In the genomic region with DNA sequence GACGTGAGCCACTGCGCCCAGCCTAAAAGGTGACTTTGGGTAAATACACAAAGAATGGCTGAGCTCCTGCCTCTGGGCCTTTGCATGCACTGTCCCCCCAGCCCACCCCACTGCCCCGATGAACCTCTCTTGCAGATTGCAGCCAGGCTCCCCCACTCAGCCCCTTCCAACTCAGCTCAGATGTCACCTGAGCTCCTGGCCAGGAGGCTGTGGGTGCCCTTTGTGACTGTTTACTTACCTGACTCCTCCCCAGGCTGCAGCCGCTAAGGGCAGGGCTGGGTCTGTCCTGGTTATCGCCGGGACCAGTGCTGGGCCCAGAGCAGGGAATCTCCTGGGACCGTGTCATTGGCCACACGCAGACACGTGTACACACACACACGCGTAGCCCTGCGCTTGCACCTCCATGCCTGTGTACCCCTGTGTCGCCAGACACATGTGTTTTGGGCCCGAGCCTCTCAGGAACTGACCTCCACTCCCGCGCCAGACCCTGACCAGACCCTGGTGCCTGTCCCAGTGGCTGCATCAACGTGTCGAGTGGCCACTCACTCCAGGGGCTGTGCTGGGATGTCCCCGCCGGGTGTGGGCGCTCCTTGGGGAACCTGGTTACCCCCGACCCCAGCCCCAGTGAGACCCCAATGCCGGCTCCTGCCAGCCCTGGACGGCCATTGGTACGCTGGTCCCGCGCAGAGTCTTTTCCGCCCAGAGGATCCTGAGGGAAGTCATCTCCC, we compare ENCODE assay signal across 34 cellular contexts. TPM values are rescaled to one million over a fixed set of nuclear protein-coding genes. Genes with fewer than 3 reads are reported as not detected.
DNase-seq lines count a peak whose midpoint lies in the region; ATAC-seq and TF ChIP-seq lines count a peak whose summit lies in the region.
"Had no signal": no experiment of that assay in that cellular context is flagged by ENCODE, and none has a peak within 500 bp of the region (broad histone marks: within the 10 kb centered on the region; RNA-seq: fewer than 3 reads in every experiment).

No MANE protein-coding gene starts in this region.

- CTCF ChIA-PET in WTC11 (lab: Charles Lee) (interaction anchor here (0.7 to 1.2 kb wide), 3 partner anchors 8 to 60 kb away, joined by 4 to 6 read pairs (median 5); no protein-coding TSS in a partner anchor), SK-N-SH (lab: Yijun Ruan, JAX) (interaction anchor here (0.9 to 3.9 kb wide), 3 partner anchors 11 to 56 kb away, joined by 4 to 27 read pairs (median 4); no protein-coding TSS in a partner anchor)

- H3K27ac ChIP-seq in liver (ENCODE audit: low read depth in 1 of 2, low read length in 2 of 2): peak overlapping the region; percentile 64 to 77
- no peak overlapping the region for H3K27ac ChIP-seq in upper lobe of right lung
- H3K27ac ChIP-seq in SK-N-SH (ENCODE audit: low read depth in 2 of 2, low read length in 1 of 2): no peak overlapping the region
- H3K27ac ChIP-seq in body of pancreas: no peak overlapping the region
- H3K27ac ChIP-seq: 22Rv1; BLaER1 treated with 17β-estradiol and CSF1 and Interleukin-3, amounts not matched to agents 10 nM and 100 nM; coronary artery; epithelial cell of prostate; pancreas; right atrium auricular region; SJSA1; tibial artery had no signal

- TF ChIP-seq EP300 in SK-N-SH (IDR thresholded peaks at IDR 0.05; ENCODE audit: borderline replicate concordance in 1 of 2, low read depth in 1 of 2, low read length in 1 of 2): no peak

- H3K27me3 Mint-ChIP-seq in WTC11 (ENCODE audit: low read depth): no peaks in the 10 kb centered on the region
- H3K27me3 Mint-ChIP-seq: activated CD4-positive, alpha-beta T cell treated with anti-CD3 and anti-CD28 coated beads, Interleukin-2, amount 10 ng/mL, durations not matched to agents 7 days and 5 days had no signal

- H3K36me3 Mint-ChIP-seq in WTC11: no peaks in the 10 kb centered on the region

- TF ChIP-seq POLR2A in body of pancreas (IDR thresholded peaks at IDR 0.05): no peak

- H3K9me3 Mint-ChIP-seq in WTC11: no peaks in the 10 kb centered on the region
- H3K9me3 Mint-ChIP-seq: activated CD4-positive, alpha-beta T cell treated with anti-CD3 and anti-CD28 coated beads, Interleukin-2, amount 10 ng/mL, durations not matched to agents 7 days and 5 days; activated T-cell treated with anti-CD3 and anti-CD28 coated beads, Interleukin-2, amount 50 U/mL, for 4 hours; neural crest cell had no signal

- peak overlapping the region in 1 of 3 donors; percentile 14 for H3K4me3 ChIP-seq in liver (ENCODE audit: low read depth in 1 of 3, low read length in 3 of 3)
- H3K4me3 ChIP-seq in upper lobe of right lung: no peak overlapping the region
- H3K4me3 ChIP-seq in SK-N-SH (ENCODE audit: low read depth in 2 of 2, low read length in 1 of 2): no peak overlapping the region
- no peak overlapping the region for H3K4me3 ChIP-seq in body of pancreas
- H3K4me3 ChIP-seq: BLaER1 treated with 17β-estradiol and CSF1 and Interleukin-3, amounts not matched to agents 10 nM and 100 nM; coronary artery; pancreas; right atrium auricular region; SJSA1; tibial artery had no signal

- TF ChIP-seq RAD21 in liver (IDR thresholded peaks at IDR 0.05): peak in 1 of 2 donors; percentile 52
- no peak for TF ChIP-seq RAD21 in SK-N-SH (IDR thresholded peaks at IDR 0.05; ENCODE audit: low read length)

- H3K9me3 ChIP-seq in liver (ENCODE audit: control insufficient read depth in 4 of 4, low read length in 3 of 4) (no peaks in the 10 kb centered on the region), upper lobe of right lung (no peaks in the 10 kb centered on the region), SK-N-SH (no peaks in the 10 kb centered on the region), body of pancreas (no peaks in the 10 kb centered on the region)
- H3K9me3 ChIP-seq: BLaER1 treated with 17β-estradiol and CSF1 and Interleukin-3, amounts not matched to agents 10 nM and 100 nM; pancreas; right atrium auricular region; SJSA1; tibial artery had no signal

- H3K27ac Mint-ChIP-seq in WTC11: no peak overlapping the region
- H3K27ac Mint-ChIP-seq: activated CD4-positive, alpha-beta T cell treated with anti-CD3 and anti-CD28 coated beads, Interleukin-2, amount 10 ng/mL, durations not matched to agents 7 days and 5 days had no signal

- no peaks in the 10 kb centered on the region for H3K79me2 ChIP-seq in SK-N-SH (ENCODE audit: insufficient read depth)

- H3K36me3 ChIP-seq in liver (ENCODE audit: control insufficient read depth in 4 of 4, insufficient read depth in 3 of 4, low read depth in 1 of 4, low read length in 3 of 4): no peaks in the 10 kb centered on the region
- H3K36me3 ChIP-seq in upper lobe of right lung: no peaks in the 10 kb centered on the region
- H3K36me3 ChIP-seq in SK-N-SH (replicated peaks in 1 of 2; ENCODE audit: control insufficient read depth in 1 of 2, insufficient read depth in 2 of 2, low read length in 1 of 2): no peaks in the 10 kb centered on the region
- no peaks in the 10 kb centered on the region for H3K36me3 ChIP-seq in body of pancreas (replicated peaks in 1 of 2; ENCODE audit: insufficient read depth in 1 of 2, low read depth in 2 of 2)
- H3K36me3 ChIP-seq: BLaER1 treated with 17β-estradiol and CSF1 and Interleukin-3, amounts not matched to agents 10 nM and 100 nM; pancreas; right atrium auricular region; SJSA1; tibial artery had no signal

- WGBS in liver: 59% methylated on average over 28 of the region's 28 CpGs
- 89% methylated on average over 21 of the region's 28 CpGs for WGBS in SK-N-SH (ENCODE audit: low lambda C conversion rate)
- WGBS in body of pancreas, 2 donors: 78 to 85% methylated on average over 8 to 26 of the region's 28 CpGs

- no peak overlapping the region for H3K4me3 Mint-ChIP-seq in WTC11
- H3K4me3 Mint-ChIP-seq: activated CD4-positive, alpha-beta T cell treated with anti-CD3 and anti-CD28 coated beads, Interleukin-2, amount 10 ng/mL, durations not matched to agents 7 days and 5 days; activated T-cell treated with anti-CD3 and anti-CD28 coated beads, Interleukin-2, amount 50 U/mL, for 4 hours; neural crest cell had no signal

- H3K4me1 Mint-ChIP-seq in WTC11: no peaks in the 10 kb centered on the region
- H3K4me1 Mint-ChIP-seq: activated CD4-positive, alpha-beta T cell treated with anti-CD3 and anti-CD28 coated beads, Interleukin-2, amount 10 ng/mL, durations not matched to agents 7 days and 5 days had no signal

- DNase-seq in DMS53 (lab: John Stamatoyannopoulos, UW) (peak; percentile 76), DMS53 treated with DMSO at 0.1 percent for 48 hours (lab: John Stamatoyannopoulos, UW; ENCODE audit: unreplicated experiment) (no peak), WTC11 (ENCODE audit: low spot score) (no peak), upper lobe of right lung (no peak), SK-N-SH (no peak), body of pancreas (no peak), superior temporal gyrus (ENCODE audit: extremely low spot score) (no peak)
- DNase-seq: activated CD4-positive, alpha-beta T cell treated with anti-CD3 and anti-CD28 coated beads, Interleukin-2, amount 10 ng/mL, durations not matched to agents 7 days and 5 days; activated gamma-delta T cell treated with Interleukin-2 at 50 U/mL for 16 hours; activated T-cell treated with anti-CD3 and anti-CD28 coated beads, Interleukin-2, amount 50 U/mL, for 4 hours; DND-41; effector memory CD4-positive, alpha-beta T cell; hypothalamus; left cardiac atrium; mesenchymal stem cell; NCI-H1105; NCI-H187; NCI-H526 treated with DMSO at 0.1 percent for 48 hours; RPMI8226; stimulated activated CD4-positive, alpha-beta T cell treated with anti-CD3 and anti-CD28 coated beads, Interleukin-2, amount 100 ng/mL, for 24 hours; stimulated activated CD8-positive, alpha-beta memory T cell treated with anti-CD3 and anti-CD28 coated beads, Interleukin-4, amount 100 ng/mL, for 48 hours; tibial artery had no signal

- H3K4me1 ChIP-seq in liver (ENCODE audit: control insufficient read depth in 4 of 4, insufficient read depth in 4 of 4, low read length in 3 of 4) (peaks cover 2 to 10% (median 7%) of the 10 kb centered on the region in 4 donors), upper lobe of right lung (no peaks in the 10 kb centered on the region), SK-N-SH (ENCODE audit: control insufficient read depth in 1 of 2, insufficient read depth in 2 of 2, low read depth in 1 of 2, low read length in 1 of 2) (no peaks in the 10 kb centered on the region), body of pancreas (no peaks in the 10 kb centered on the region)
- H3K4me1 ChIP-seq: pancreas, right atrium auricular region, SJSA1, tibial artery had no signal

- H3K9me2 ChIP-seq in SK-N-SH: no peaks in the 10 kb centered on the region

- H3K9ac ChIP-seq in liver (ENCODE audit: low read depth in 1 of 2, low read length in 2 of 2) (no peak overlapping the region), SK-N-SH (no peak overlapping the region)

- intact Hi-C loops in upper lobe of right lung (cut with DNase I): no loop called here
- intact Hi-C loops in body of pancreas (cut with DNase I): no loop called here

- peak; percentile 34 for ATAC-seq in WTC11
- peak; percentile 10 for ATAC-seq in upper lobe of right lung
- no peak for ATAC-seq in body of pancreas
- ATAC-seq: activated T-cell treated with anti-CD3 and anti-CD28 coated beads, Interleukin-2, amount 50 U/mL, for 4 hours; left cardiac atrium had no signal

- POLR2A ChIA-PET in WTC11 (lab: Charles Lee) (no interaction called here), SK-N-SH (lab: Yijun Ruan, JAX) (no interaction called here)

- TF ChIP-seq CTCF in WTC11 (IDR thresholded peaks at IDR 0.05): no peak
- no peak for TF ChIP-seq CTCF in liver (IDR thresholded peaks at IDR 0.05; ENCODE audit: low read depth, low read length, missing input control)
- TF ChIP-seq CTCF in upper lobe of right lung (IDR thresholded peaks at IDR 0.05): no peak
- TF ChIP-seq CTCF in SK-N-SH (IDR thresholded peaks at IDR 0.05): no peak
- no peak for TF ChIP-seq CTCF in body of pancreas (IDR thresholded peaks at IDR 0.05)

- no peak overlapping the region for H2AFZ ChIP-seq in SK-N-SH (ENCODE audit: low read depth)

- no peak overlapping the region for H3K4me2 ChIP-seq in SK-N-SH
- H3K4me2 ChIP-seq: BLaER1 treated with 17β-estradiol and CSF1 and Interleukin-3, amounts not matched to agents 10 nM and 100 nM had no signal

- no peaks in the 10 kb centered on the region for H3F3A ChIP-seq in SK-N-SH (replicated peaks; ENCODE audit: insufficient read depth)

- H3K27me3 ChIP-seq in liver (ENCODE audit: control insufficient read depth in 4 of 4, insufficient read depth in 4 of 4, low read length in 3 of 4) (no peaks in the 10 kb centered on the region), upper lobe of right lung (peaks cover 1% of the 10 kb centered on the region), SK-N-SH (ENCODE audit: insufficient read depth) (no peaks in the 10 kb centered on the region), body of pancreas (no peaks in the 10 kb centered on the region)
- H3K27me3 ChIP-seq: BLaER1 treated with 17β-estradiol and CSF1 and Interleukin-3, amounts not matched to agents 10 nM and 100 nM; pancreas; right atrium auricular region; SJSA1 had no signal

- no peaks in the 10 kb centered on the region for H4K20me1 ChIP-seq in SK-N-SH (ENCODE audit: insufficient read depth)
- H4K20me1 ChIP-seq: BLaER1 treated with 17β-estradiol and CSF1 and Interleukin-3, amounts not matched to agents 10 nM and 100 nM had no signal

RNA-seq across cellular contexts. Expression of a gene that starts 18.7 kb away (rescaled TPM):
- total RNA-seq in WTC11 (2021) (11.4 to 14.2 TPM (median 12.6 TPM) in 3 replicates), liver (1 to 10 TPM in 1 of 2 donors, under 1 TPM in 1; 0.98 to 6.2 TPM), upper lobe of right lung (not detected), body of pancreas (not detected)
- polyA plus RNA-seq in liver (1 to 10 TPM; 2.5 to 9.8 TPM), SK-N-SH (2012; rRNA removed) (0.67 and 1.1 TPM in 2 replicates)
- 0.39 and 0.63 TPM in 2 replicates for polyA plus RNA-seq in SK-N-SH (2012; cell fraction: cytosol; rRNA removed)
- 0.33 and 0.44 TPM in 2 replicates for polyA plus RNA-seq in SK-N-SH (2012; cell fraction: nucleus; rRNA removed)
- total RNA-seq: activated CD4-positive, alpha-beta T cell treated with anti-CD3 and anti-CD28 coated beads, Interleukin-2, amount 10 ng/mL, durations not matched to agents 7 days and 5 days; activated CD8-positive, alpha-beta memory T cell treated with anti-CD3 and anti-CD28 coated beads for 36 hours; activated T-cell treated with anti-CD3 and anti-CD28 coated beads, Interleukin-2, amount 50 U/mL, for 4 hours; cardiac septum; left cardiac atrium; M059J; right atrium auricular region; SJSA1 had no signal
- polyA plus RNA-seq: pancreas had no signal

RNA-seq across cellular contexts. Expression of a gene that starts 29.0 kb away (rescaled TPM):
- total RNA-seq in WTC11 (2021) (59.4 to 65.9 TPM (median 65.7 TPM) in 3 replicates), liver (10 to 100 TPM; 14.6 to 15.7 TPM), upper lobe of right lung (41.4 TPM), body of pancreas (10 to 100 TPM; 48.0 to 63.9 TPM)
- polyA plus RNA-seq in liver (10 to 100 TPM; 51.9 to 79.8 TPM), SK-N-SH (2012; rRNA removed) (53.5 and 78.0 TPM in 2 replicates)
- 35.5 and 51.2 TPM in 2 replicates for polyA plus RNA-seq in SK-N-SH (2012; cell fraction: cytosol; rRNA removed)
- 76.2 and 162 TPM in 2 replicates for polyA plus RNA-seq in SK-N-SH (2012; cell fraction: nucleus; rRNA removed)

RNA-seq across cellular contexts. Expression of a gene that starts 35.2 kb away (rescaled TPM):
- total RNA-seq in WTC11 (2021) (256 to 298 TPM (median 256 TPM) in 3 replicates), liver (100 to 1,000 TPM in 1 of 2 donors, 10 to 100 TPM in 1; 80.5 to 135 TPM), upper lobe of right lung (322 TPM), body of pancreas (100 to 1,000 TPM; 582 to 630 TPM)
- polyA plus RNA-seq in liver (100 to 1,000 TPM in 1 of 2 donors, 10 to 100 TPM in 1; 41.1 to 113 TPM), SK-N-SH (2012; rRNA removed) (762 and 857 TPM in 2 replicates)
- polyA plus RNA-seq in SK-N-SH (2012; cell fraction: cytosol; rRNA removed): 628 and 677 TPM in 2 replicates
- 2,521 and 3,638 TPM in 2 replicates for polyA plus RNA-seq in SK-N-SH (2012; cell fraction: nucleus; rRNA removed)

RNA-seq across cellular contexts. Expression of a gene that starts 56.0 kb away (rescaled TPM):
- 189 to 190 TPM (median 189 TPM) in 3 replicates for total RNA-seq in WTC11 (2021)
- total RNA-seq in liver: 10 to 100 TPM in 1 of 2 donors, 1 to 10 TPM in 1; 9.1 to 22.9 TPM
- 10 to 100 TPM in 1 of 2 donors, 1 to 10 TPM in 1; 2.9 to 14.6 TPM for polyA plus RNA-seq in liver
- total RNA-seq in upper lobe of right lung: 135 TPM
- 8.2 and 13.9 TPM in 2 replicates for polyA plus RNA-seq in SK-N-SH (2012; rRNA removed)
- polyA plus RNA-seq in SK-N-SH (2012; cell fraction: cytosol; rRNA removed): 6.8 and 9.9 TPM in 2 replicates
- 53.9 and 79.1 TPM in 2 replicates for polyA plus RNA-seq in SK-N-SH (2012; cell fraction: nucleus; rRNA removed)
- 10 to 100 TPM; 36.3 to 43.5 TPM for total RNA-seq in body of pancreas

Comparison
In these comparisons a context has a peak if more than half of its experiments do, and no peak if none do; other contexts are left out.
1. H3K27ac ChIP-seq: peak in liver (2 of 2); none in upper lobe of right lung (single experiment), SK-N-SH (0 of 2) and body of pancreas (0 of 4).